Comparison of ENCODE assay signal across 1 cellular context in the genomic region with DNA sequence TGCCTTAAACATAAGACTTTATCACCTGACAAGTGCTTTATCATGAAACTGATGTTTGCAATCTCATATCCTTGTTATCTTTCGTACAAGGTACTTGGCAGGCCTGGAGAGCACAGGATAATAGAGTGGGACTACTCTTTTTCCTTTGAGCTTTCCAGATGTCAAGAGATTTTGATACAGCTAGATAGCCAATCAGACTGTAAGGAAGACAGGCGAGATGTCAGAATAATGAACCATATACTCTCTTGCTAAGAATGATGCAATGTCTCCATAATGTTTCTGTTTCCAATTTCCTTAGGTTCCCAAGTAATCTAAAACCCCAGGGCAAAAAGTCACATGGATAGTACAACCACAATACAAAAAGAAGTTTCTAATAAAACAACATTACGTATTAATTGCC.
TF ChIP-seq lines count a peak whose summit lies in the region.

No MANE protein-coding gene starts in this region.

TF ChIP-seq in GM23338, 12 proteins besides CTCF, POLR2A, EP300 and RAD21:
- TF ChIP-seq ZNF462 (CRISPR knock-in tag; IDR thresholded peaks at IDR 0.05) (no peak), REST (IDR thresholded peaks at IDR 0.05; ENCODE audit: unreplicated experiment) (no peak)
- TF ChIP-seq, protein P1, sequence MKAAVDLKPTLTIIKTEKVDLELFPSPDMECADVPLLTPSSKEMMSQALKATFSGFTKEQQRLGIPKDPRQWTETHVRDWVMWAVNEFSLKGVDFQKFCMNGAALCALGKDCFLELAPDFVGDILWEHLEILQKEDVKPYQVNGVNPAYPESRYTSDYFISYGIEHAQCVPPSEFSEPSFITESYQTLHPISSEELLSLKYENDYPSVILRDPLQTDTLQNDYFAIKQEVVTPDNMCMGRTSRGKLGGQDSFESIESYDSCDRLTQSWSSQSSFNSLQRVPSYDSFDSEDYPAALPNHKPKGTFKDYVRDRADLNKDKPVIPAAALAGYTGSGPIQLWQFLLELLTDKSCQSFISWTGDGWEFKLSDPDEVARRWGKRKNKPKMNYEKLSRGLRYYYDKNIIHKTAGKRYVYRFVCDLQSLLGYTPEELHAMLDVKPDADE (IDR thresholded peaks at IDR 0.05) = no peak
TF ChIP-seq in GM23338: peak in this region for 0.
